Comparison of ENCODE assay signal across 28 cellular contexts in the genomic region with DNA sequence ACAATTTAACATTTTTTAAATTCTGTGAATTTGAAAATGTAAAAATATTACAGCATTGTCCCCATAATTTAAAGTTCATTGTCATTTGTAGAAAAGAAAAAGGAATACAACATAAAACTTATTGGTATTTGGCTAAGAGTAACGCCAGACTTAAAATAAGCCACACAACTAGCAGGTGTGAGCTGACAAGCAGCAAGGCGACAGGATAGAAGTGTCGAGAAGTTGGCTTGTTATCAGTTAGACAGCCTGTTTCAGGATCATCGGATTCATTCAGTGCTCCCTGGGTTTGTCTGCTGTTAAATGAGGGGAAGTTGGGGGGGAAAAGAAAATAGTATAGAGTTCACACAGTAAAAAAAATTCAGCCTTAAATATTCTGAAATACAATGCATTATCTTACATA.
"Had no signal": no experiment of that assay in that cellular context is flagged by ENCODE, and none has a peak within 500 bp of the region (broad histone marks: within the 10 kb centered on the region; RNA-seq: fewer than 3 reads in every experiment).

No MANE protein-coding gene starts in this region.

- H3K27me3 ChIP-seq: dorsolateral prefrontal cortex, esophagus muscularis mucosa, foreskin keratinocyte, gastroesophageal sphincter, neutrophil, pancreas, suprapubic skin, transverse colon, upper lobe of right lung, uterus had no signal

- ATAC-seq: foreskin keratinocyte; gastroesophageal sphincter; mucosa of descending colon; naive thymus-derived CD8-positive, alpha-beta T cell; pancreas; sciatic nerve; stimulated activated naive CD8-positive, alpha-beta T cell treated with anti-CD3 and anti-CD28 coated beads, Interleukin-15, amount 100 ng/mL, for 72 hours; upper lobe of right lung had no signal

- H3K36me3 ChIP-seq: esophagus muscularis mucosa, gastroesophageal sphincter, neutrophil, pancreas, suprapubic skin, transverse colon, upper lobe of right lung, uterus had no signal

- H3K27ac Mint-ChIP-seq: immature natural killer cell had no signal

- H3K4me3 Mint-ChIP-seq: immature natural killer cell; mesothelial cell of epicardium; naive thymus-derived CD8-positive, alpha-beta T cell; stimulated activated naive CD8-positive, alpha-beta T cell treated with anti-CD3 and anti-CD28 coated beads, Interleukin-15, amount 100 ng/mL, for 72 hours had no signal

- H3K4me1 ChIP-seq: foreskin keratinocyte, gastroesophageal sphincter, suprapubic skin, transverse colon, upper lobe of right lung, uterus had no signal

- H3K27me3 Mint-ChIP-seq: naive thymus-derived CD8-positive, alpha-beta T cell; stimulated activated naive CD8-positive, alpha-beta T cell treated with anti-CD3 and anti-CD28 coated beads, Interleukin-15, amount 100 ng/mL, for 72 hours had no signal

- DNase-seq: dorsolateral prefrontal cortex; effector CD4-positive, alpha-beta T cell; foreskin keratinocyte; hypothalamus; immature natural killer cell; islet precursor cell; kidney glomerular epithelial cell; mesenchymal stem cell; mucosa of descending colon; naive thymus-derived CD8-positive, alpha-beta T cell; pancreas; retina; stimulated activated CD4-positive, alpha-beta T cell treated with anti-CD3 and anti-CD28 coated beads, Interleukin-12 subunit alpha, Interleukin-12 subunit beta, amount 100 ng/mL, for 4 hours; stimulated activated CD4-positive, alpha-beta T cell treated with anti-CD3 and anti-CD28 coated beads, Interleukin-1b, Interleukin-23, amount 100 ng/mL, for 48 hours; stimulated activated CD4-positive, alpha-beta T cell treated with anti-CD3 and anti-CD28 coated beads, Interleukin-4, amount 100 ng/mL, for 1 hour; stimulated activated CD8-positive, alpha-beta memory T cell treated with anti-CD3 and anti-CD28 coated beads, Interleukin-4, amount 100 ng/mL, for 48 hours; stimulated activated naive CD4-positive, alpha-beta T cell; stimulated activated naive CD8-positive, alpha-beta T cell treated with anti-CD3 and anti-CD28 coated beads, Interleukin-15, amount 100 ng/mL, for 72 hours; transverse colon; upper lobe of right lung; uterus had no signal

- H3K36me3 Mint-ChIP-seq: mesothelial cell of epicardium had no signal

- H3K27ac ChIP-seq: dorsolateral prefrontal cortex, esophagus muscularis mucosa, foreskin keratinocyte, gastroesophageal sphincter, neutrophil, pancreas, suprapubic skin, transverse colon, upper lobe of right lung, uterus had no signal

- H3K9me3 ChIP-seq: esophagus muscularis mucosa, gastroesophageal sphincter, mucosa of descending colon, neutrophil, pancreas, suprapubic skin, transverse colon, upper lobe of right lung, uterus had no signal

- H3K4me3 ChIP-seq: dorsolateral prefrontal cortex, esophagus muscularis mucosa, gastroesophageal sphincter, mucosa of descending colon, pancreas, smooth muscle cell, suprapubic skin, transverse colon, upper lobe of right lung, uterus had no signal

- H3K4me1 Mint-ChIP-seq: immature natural killer cell; stimulated activated naive CD8-positive, alpha-beta T cell treated with anti-CD3 and anti-CD28 coated beads, Interleukin-15, amount 100 ng/mL, for 72 hours had no signal

- H3K9me3 Mint-ChIP-seq: mesothelial cell of epicardium; naive thymus-derived CD8-positive, alpha-beta T cell; stimulated activated naive CD8-positive, alpha-beta T cell treated with anti-CD3 and anti-CD28 coated beads, Interleukin-15, amount 100 ng/mL, for 72 hours had no signal
